ENCODE assay signal across 24 cellular contexts in genomic region chr5:124823336-124823849, GRCh38.
"Had no signal": no experiment of that assay in that cellular context is flagged by ENCODE, and none has a peak within 500 bp of the region (broad histone marks: within the 10 kb centered on the region; RNA-seq: fewer than 3 reads in every experiment).

No MANE protein-coding gene starts in this region.

- ATAC-seq: activated T-cell treated with anti-CD3 and anti-CD28 coated beads, Interleukin-2, amount 50 U/mL, for 4 hours; right cardiac atrium; stimulated activated naive CD8-positive, alpha-beta T cell treated with anti-CD3 and anti-CD28 coated beads, Interleukin-15, Interleukin-2, amounts not matched to agents 100 U/mL and 50 U/mL, for 24 hours had no signal

- H3K4me3 ChIP-seq: ascending aorta, breast epithelium, esophagus squamous epithelium, lower lobe of right lung, psoas muscle, skin epidermis, transverse colon had no signal

- H3K27ac Mint-ChIP-seq: activated naive CD4-positive, alpha-beta T cell treated with anti-CD3 and anti-CD28 coated beads, Interleukin-2, amount 10 ng/mL, durations not matched to agents 7 days and 5 days; mesothelial cell of epicardium; nephron; T-helper 1 cell treated with Interleukin-12 subunit alpha and Interleukin-12 subunit beta and Interleukin-4 antibody, amounts not matched to agents 30 μg/mL and 1 μg/mL, for 36 hours had no signal

- H3K4me1 Mint-ChIP-seq: activated naive CD4-positive, alpha-beta T cell treated with anti-CD3 and anti-CD28 coated beads, Interleukin-2, amount 10 ng/mL, durations not matched to agents 7 days and 5 days; nephron had no signal

- H3K36me3 ChIP-seq: ascending aorta, breast epithelium, esophagus squamous epithelium, lower lobe of right lung, transverse colon had no signal

- H3K4me3 Mint-ChIP-seq: activated naive CD4-positive, alpha-beta T cell treated with anti-CD3 and anti-CD28 coated beads, Interleukin-2, amount 10 ng/mL, durations not matched to agents 7 days and 5 days; activated T-cell treated with anti-CD3 and anti-CD28 coated beads, Interleukin-2, amount 50 U/mL, for 4 hours; mesothelial cell of epicardium; nephron; T-helper 1 cell treated with Interleukin-12 subunit alpha and Interleukin-12 subunit beta and Interleukin-4 antibody, amounts not matched to agents 30 μg/mL and 1 μg/mL, for 36 hours had no signal

- H3K4me1 ChIP-seq: breast epithelium had no signal

- H3K9me3 Mint-ChIP-seq: activated naive CD4-positive, alpha-beta T cell treated with anti-CD3 and anti-CD28 coated beads, Interleukin-2, amount 10 ng/mL, durations not matched to agents 7 days and 5 days; activated T-cell treated with anti-CD3 and anti-CD28 coated beads, Interleukin-2, amount 50 U/mL, for 4 hours had no signal

- H3K9me3 ChIP-seq: ascending aorta, breast epithelium, esophagus squamous epithelium, lower lobe of right lung, psoas muscle, transverse colon had no signal

- FAIRE-seq: endometrium, keratinocyte had no signal

- H3K27ac ChIP-seq: ascending aorta, breast epithelium, lower lobe of right lung, psoas muscle, skin epidermis, transverse colon had no signal

- H3K27me3 ChIP-seq: ascending aorta, breast epithelium, esophagus squamous epithelium, transverse colon had no signal

- H3K36me3 Mint-ChIP-seq: activated naive CD4-positive, alpha-beta T cell treated with anti-CD3 and anti-CD28 coated beads, Interleukin-2, amount 10 ng/mL, durations not matched to agents 7 days and 5 days; mesothelial cell of epicardium had no signal

- H3K27me3 Mint-ChIP-seq: activated naive CD4-positive, alpha-beta T cell treated with anti-CD3 and anti-CD28 coated beads, Interleukin-2, amount 10 ng/mL, durations not matched to agents 7 days and 5 days had no signal

- DNase-seq: activated CD4-positive, alpha-beta T cell treated with anti-CD3 and anti-CD28 coated beads, Interleukin-2, amount 50 U/mL, for 1 hour; activated CD4-positive, CD25-positive, alpha-beta regulatory T cell treated with anti-CD3 and anti-CD28 coated beads, Interleukin-2, amount 50 U/mL, for 72 hours; activated CD8-positive, alpha-beta memory T cell treated with anti-CD3 and anti-CD28 coated beads, Interleukin-2, amount 50 U/mL, for 4 hours; activated naive CD4-positive, alpha-beta T cell treated with anti-CD3 and anti-CD28 coated beads, Interleukin-2, amount 10 ng/mL, durations not matched to agents 7 days and 5 days; activated T-cell treated with anti-CD3 and anti-CD28 coated beads, Interleukin-2, amount 50 U/mL, for 4 hours; cerebellar nuclear complex; cortex of kidney; esophagus squamous epithelium; hippocampal formation; lower lobe of right lung; occipital lobe; psoas muscle; right cardiac atrium; stimulated activated naive CD8-positive, alpha-beta T cell treated with anti-CD3 and anti-CD28 coated beads, Interleukin-15, Interleukin-2, amounts not matched to agents 100 U/mL and 50 U/mL, for 24 hours; substantia nigra; transverse colon had no signal
